ENCODE assay signal across 28 cellular contexts in genomic region chr7:121012170-121012874, GRCh38. TPM values are rescaled to one million over a fixed set of nuclear protein-coding genes. Genes with fewer than 3 reads are reported as not detected.
"Had no signal": no experiment of that assay in that cellular context is flagged by ENCODE, and none has a peak within 500 bp of the region (broad histone marks: within the 10 kb centered on the region; RNA-seq: fewer than 3 reads in every experiment).

No MANE protein-coding gene starts in this region.

- DNase-seq: activated B cell treated with CpG ODN at 0.5 μM for 24 hours; activated CD4-positive, alpha-beta T cell treated with anti-CD3 and anti-CD28 coated beads for 1 hour; activated CD4-positive, alpha-beta T cell treated with anti-CD3 and anti-CD28 coated beads, Interleukin-2, amount 10 ng/mL, durations not matched to agents 24 days and 14 days; activated CD4-positive, alpha-beta T cell treated with anti-CD3 and anti-CD28 coated beads, Interleukin-2, amount 50 U/mL, for 48 hours; activated CD8-positive, alpha-beta memory T cell treated with anti-CD3 and anti-CD28 coated beads, Interleukin-2, amount 10 ng/mL, durations not matched to agents 7 days and 5 days; activated effector memory CD4-positive, alpha-beta T cell treated with anti-CD3 and anti-CD28 coated beads, Interleukin-2, amount 50 U/mL, for 16 hours; activated naive CD4-positive, alpha-beta T cell treated with Interleukin-2 at 50 U/mL for 16 hours; activated naive CD8-positive, alpha-beta T cell treated with anti-CD3 and anti-CD28 coated beads, Interleukin-2, amount 50 U/mL, for 24 hours; activated T-cell treated with anti-CD3 and anti-CD28 coated beads, Interleukin-2, amount 50 U/mL, for 24 hours; amniotic stem cell; body of pancreas; MG63; MV-4-11; NCI-H1417 treated with DMSO at 0.1 percent for 48 hours; NCI-H1694; NCI-H2029; NCI-H345; NCI-H510A; NCI-H526 treated with DMSO at 0.1 percent for 48 hours; Peyer's patch; SHP77 treated with DMSO at 0.1 percent for 48 hours; T-cell; T-helper 2 cell; T1000 had no signal

- H3K4me3 ChIP-seq: ascending aorta, body of pancreas, MG63, Peyer's patch had no signal

- H3K4me1 ChIP-seq: body of pancreas, Peyer's patch had no signal

- H3K36me3 ChIP-seq: ascending aorta, MG63, Peyer's patch had no signal

- H3K27me3 ChIP-seq: ascending aorta, body of pancreas, MG63, Peyer's patch had no signal

- H3K27ac ChIP-seq: ascending aorta, body of pancreas, Peyer's patch, RWPE1 had no signal

- H3K9me3 ChIP-seq: ascending aorta, body of pancreas, MG63, Peyer's patch had no signal

- ATAC-seq: activated CD8-positive, alpha-beta memory T cell treated with anti-CD3 and anti-CD28 coated beads, Interleukin-2, amount 10 ng/mL, durations not matched to agents 7 days and 5 days; activated naive CD4-positive, alpha-beta T cell treated with anti-CD3 and anti-CD28 coated beads, Interleukin-2, amount 50 U/mL, for 72 hours; activated naive CD8-positive, alpha-beta T cell treated with anti-CD3 and anti-CD28 coated beads, Interleukin-2, amount 50 U/mL, for 24 hours; body of pancreas; T-cell had no signal

RNA-seq across cellular contexts. Expression of gene CPED1, which starts 23.8 kb away (rescaled TPM):
- total RNA-seq: activated CD4-positive, alpha-beta T cell treated with anti-CD3 and anti-CD28 coated beads, Interleukin-2, amount 10 ng/mL, durations not matched to agents 24 days and 14 days; activated naive CD4-positive, alpha-beta T cell treated with anti-CD3 and anti-CD28 coated beads, Interleukin-2, amount 50 U/mL, for 72 hours; activated T-helper 1 cell treated with anti-CD3 and anti-CD28 coated beads, Interleukin-12 subunit alpha, Interleukin-12 subunit beta, Interleukin-2, Interleukin-4 antibody, amounts not matched to agents 30 ng/mL and 10 ng/mL and 1 ng/mL, durations not matched to agents 14 hours and 24 hours and 36 hours had no signal
